ENCODE assay signal across 1 cellular context in the genomic region with DNA sequence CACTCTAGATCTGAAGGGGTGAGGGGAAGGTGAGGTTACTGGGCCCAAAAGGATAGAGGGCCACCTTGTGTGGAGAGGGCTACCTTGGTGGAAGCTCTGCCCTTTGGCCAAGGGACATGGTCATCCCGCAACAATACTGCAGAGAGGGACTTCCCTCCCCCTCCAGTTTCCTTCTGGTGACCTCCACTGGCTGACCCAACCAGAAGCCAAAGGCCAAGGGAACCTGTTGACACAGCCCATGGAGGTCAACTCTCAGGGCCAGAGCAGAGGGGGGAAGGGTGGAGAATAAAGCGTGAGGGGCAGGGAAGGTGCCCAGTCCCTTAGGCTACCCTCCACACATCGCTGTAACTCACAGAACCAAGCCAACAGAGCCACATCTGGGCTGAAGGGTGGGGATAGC.
TF ChIP-seq lines count a peak whose summit lies in the region.

No MANE protein-coding gene starts in this region.

TF ChIP-seq in HepG2, 621 proteins besides CTCF, POLR2A, EP300 and RAD21 (continued from another document and continues in another):
- TF ChIP-seq ZNF687 (CRISPR knock-in tag; IDR thresholded peaks at IDR 0.05): peak; percentile 40; the same call in 1 of the 2 replicates
- TF ChIP-seq ZZZ3 (CRISPR knock-in tag; IDR thresholded peaks at IDR 0.05; ENCODE audit: borderline replicate concordance): no peak
- TF ChIP-seq PRMT3 (CRISPR knock-in tag; IDR thresholded peaks at IDR 0.05; ENCODE audit: borderline replicate concordance, low read depth): no peak
- TF ChIP-seq RBAK (CRISPR knock-in tag; IDR thresholded peaks at IDR 0.05): no peak
- TF ChIP-seq MIXL1 (CRISPR knock-in tag; IDR thresholded peaks at IDR 0.05): 0 out of 2 replicates have a peak, but pooled peaks have one; percentile 33
- TF ChIP-seq, protein P1, sequence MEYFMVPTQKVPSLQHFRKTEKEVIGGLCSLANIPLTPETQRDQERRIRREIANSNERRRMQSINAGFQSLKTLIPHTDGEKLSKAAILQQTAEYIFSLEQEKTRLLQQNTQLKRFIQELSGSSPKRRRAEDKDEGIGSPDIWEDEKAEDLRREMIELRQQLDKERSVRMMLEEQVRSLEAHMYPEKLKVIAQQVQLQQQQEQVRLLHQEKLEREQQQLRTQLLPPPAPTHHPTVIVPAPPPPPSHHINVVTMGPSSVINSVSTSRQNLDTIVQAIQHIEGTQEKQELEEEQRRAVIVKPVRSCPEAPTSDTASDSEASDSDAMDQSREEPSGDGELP (IDR thresholded peaks at IDR 0.05; ENCODE audit: borderline replicate concordance, low read depth): peak; percentile 32; the same call in 1 of the 2 replicates
- no peak for TF ChIP-seq MTF1 (CRISPR knock-in tag; IDR thresholded peaks at IDR 0.05)
- TF ChIP-seq ATF2 (CRISPR knock-in tag; IDR thresholded peaks at IDR 0.05): no peak
- peak; percentile 22; the same call in 1 of the 2 replicates for TF ChIP-seq GABPB1 (CRISPR knock-in tag; IDR thresholded peaks at IDR 0.05)
- no peak for TF ChIP-seq CREB1 (IDR thresholded peaks at IDR 0.05)
- TF ChIP-seq CREB1 (CRISPR knock-in tag; IDR thresholded peaks at IDR 0.05): no peak
- TF ChIP-seq CHD2 (IDR thresholded peaks at IDR 0.05; ENCODE audit: low read depth, low read length): peak; percentile 48; the same call in 1 of the 2 replicates
- TF ChIP-seq, protein P2, sequence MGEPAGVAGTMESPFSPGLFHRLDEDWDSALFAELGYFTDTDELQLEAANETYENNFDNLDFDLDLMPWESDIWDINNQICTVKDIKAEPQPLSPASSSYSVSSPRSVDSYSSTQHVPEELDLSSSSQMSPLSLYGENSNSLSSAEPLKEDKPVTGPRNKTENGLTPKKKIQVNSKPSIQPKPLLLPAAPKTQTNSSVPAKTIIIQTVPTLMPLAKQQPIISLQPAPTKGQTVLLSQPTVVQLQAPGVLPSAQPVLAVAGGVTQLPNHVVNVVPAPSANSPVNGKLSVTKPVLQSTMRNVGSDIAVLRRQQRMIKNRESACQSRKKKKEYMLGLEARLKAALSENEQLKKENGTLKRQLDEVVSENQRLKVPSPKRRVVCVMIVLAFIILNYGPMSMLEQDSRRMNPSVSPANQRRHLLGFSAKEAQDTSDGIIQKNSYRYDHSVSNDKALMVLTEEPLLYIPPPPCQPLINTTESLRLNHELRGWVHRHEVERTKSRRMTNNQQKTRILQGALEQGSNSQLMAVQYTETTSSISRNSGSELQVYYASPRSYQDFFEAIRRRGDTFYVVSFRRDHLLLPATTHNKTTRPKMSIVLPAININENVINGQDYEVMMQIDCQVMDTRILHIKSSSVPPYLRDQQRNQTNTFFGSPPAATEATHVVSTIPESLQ (CRISPR knock-in tag; conservative IDR thresholded peaks at IDR 0.05): no peak
- no peak for TF ChIP-seq ZKSCAN1 (IDR thresholded peaks at IDR 0.05; ENCODE audit: low read length)
- no peak for TF ChIP-seq DR1 (CRISPR knock-in tag; IDR thresholded peaks at IDR 0.05)
- no peak for TF ChIP-seq RFX3 (CRISPR knock-in tag; IDR thresholded peaks at IDR 0.05)
- TF ChIP-seq NCOA1 (CRISPR knock-in tag; IDR thresholded peaks at IDR 0.05): no peak
- no peak for TF ChIP-seq DMAP1 (CRISPR knock-in tag; IDR thresholded peaks at IDR 0.05)
- TF ChIP-seq, protein P3, sequence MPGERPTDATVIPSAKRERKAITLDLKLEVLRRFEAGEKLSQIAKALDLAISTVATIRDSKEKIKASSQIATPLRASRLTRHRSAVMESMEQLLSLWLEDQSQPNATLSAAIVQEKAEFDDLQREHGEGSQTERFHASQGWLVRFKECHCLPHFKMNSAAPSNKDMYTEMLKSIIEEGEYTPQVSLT (CRISPR knock-in tag; IDR thresholded peaks at IDR 0.05; ENCODE audit: borderline replicate concordance, low read depth): no peak
- no peak for TF ChIP-seq IRX3 (CRISPR knock-in tag; IDR thresholded peaks at IDR 0.05; ENCODE audit: borderline replicate concordance, low read depth)
- TF ChIP-seq SNRNP70 (IDR thresholded peaks at IDR 0.05; ENCODE audit: low read depth, low read length): no peak
- TF ChIP-seq, protein P4, sequence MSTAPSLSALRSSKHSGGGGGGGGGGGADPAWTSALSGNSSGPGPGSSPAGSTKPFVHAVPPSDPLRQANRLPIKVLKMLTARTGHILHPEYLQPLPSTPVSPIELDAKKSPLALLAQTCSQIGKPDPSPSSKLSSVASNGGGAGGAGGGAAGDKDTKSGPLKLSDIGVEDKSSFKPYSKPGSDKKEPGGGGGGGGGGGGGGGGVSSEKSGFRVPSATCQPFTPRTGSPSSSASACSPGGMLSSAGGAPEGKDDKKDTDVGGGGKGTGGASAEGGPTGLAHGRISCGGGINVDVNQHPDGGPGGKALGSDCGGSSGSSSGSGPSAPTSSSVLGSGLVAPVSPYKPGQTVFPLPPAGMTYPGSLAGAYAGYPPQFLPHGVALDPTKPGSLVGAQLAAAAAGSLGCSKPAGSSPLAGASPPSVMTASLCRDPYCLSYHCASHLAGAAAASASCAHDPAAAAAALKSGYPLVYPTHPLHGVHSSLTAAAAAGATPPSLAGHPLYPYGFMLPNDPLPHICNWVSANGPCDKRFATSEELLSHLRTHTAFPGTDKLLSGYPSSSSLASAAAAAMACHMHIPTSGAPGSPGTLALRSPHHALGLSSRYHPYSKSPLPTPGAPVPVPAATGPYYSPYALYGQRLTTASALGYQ (CRISPR knock-in tag; IDR thresholded peaks at IDR 0.05): no peak
- TF ChIP-seq SMC3 (IDR thresholded peaks at IDR 0.05; ENCODE audit: low read length): no peak
- TF ChIP-seq, protein P5, sequence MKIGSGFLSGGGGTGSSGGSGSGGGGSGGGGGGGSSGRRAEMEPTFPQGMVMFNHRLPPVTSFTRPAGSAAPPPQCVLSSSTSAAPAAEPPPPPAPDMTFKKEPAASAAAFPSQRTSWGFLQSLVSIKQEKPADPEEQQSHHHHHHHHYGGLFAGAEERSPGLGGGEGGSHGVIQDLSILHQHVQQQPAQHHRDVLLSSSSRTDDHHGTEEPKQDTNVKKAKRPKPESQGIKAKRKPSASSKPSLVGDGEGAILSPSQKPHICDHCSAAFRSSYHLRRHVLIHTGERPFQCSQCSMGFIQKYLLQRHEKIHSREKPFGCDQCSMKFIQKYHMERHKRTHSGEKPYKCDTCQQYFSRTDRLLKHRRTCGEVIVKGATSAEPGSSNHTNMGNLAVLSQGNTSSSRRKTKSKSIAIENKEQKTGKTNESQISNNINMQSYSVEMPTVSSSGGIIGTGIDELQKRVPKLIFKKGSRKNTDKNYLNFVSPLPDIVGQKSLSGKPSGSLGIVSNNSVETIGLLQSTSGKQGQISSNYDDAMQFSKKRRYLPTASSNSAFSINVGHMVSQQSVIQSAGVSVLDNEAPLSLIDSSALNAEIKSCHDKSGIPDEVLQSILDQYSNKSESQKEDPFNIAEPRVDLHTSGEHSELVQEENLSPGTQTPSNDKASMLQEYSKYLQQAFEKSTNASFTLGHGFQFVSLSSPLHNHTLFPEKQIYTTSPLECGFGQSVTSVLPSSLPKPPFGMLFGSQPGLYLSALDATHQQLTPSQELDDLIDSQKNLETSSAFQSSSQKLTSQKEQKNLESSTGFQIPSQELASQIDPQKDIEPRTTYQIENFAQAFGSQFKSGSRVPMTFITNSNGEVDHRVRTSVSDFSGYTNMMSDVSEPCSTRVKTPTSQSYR (CRISPR knock-in tag; IDR thresholded peaks at IDR 0.05; ENCODE audit: borderline replicate concordance): peak; percentile 99
- no peak for TF ChIP-seq ZNF207 (IDR thresholded peaks at IDR 0.05; ENCODE audit: borderline replicate concordance)
- TF ChIP-seq ZNF543 (CRISPR knock-in tag; IDR thresholded peaks at IDR 0.05): no peak
- TF ChIP-seq, protein P6, sequence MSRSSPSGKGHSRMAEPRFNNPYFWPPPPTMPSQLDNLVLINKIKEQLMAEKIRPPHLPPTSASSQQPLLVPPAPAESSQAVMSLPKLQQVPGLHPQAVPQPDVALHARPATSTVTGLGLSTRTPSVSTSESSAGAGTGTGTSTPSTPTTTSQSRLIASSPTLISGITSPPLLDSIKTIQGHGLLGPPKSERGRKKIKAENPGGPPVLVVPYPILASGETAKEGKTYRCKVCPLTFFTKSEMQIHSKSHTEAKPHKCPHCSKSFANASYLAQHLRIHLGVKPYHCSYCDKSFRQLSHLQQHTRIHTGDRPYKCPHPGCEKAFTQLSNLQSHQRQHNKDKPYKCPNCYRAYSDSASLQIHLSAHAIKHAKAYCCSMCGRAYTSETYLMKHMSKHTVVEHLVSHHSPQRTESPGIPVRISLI (CRISPR knock-in tag; IDR thresholded peaks at IDR 0.05; ENCODE audit: borderline replicate concordance): no peak; the same call in 1 of the 2 replicates
- no peak for TF ChIP-seq ZFAT (CRISPR knock-in tag; conservative IDR thresholded peaks at IDR 0.05)
- TF ChIP-seq ZNF121 (CRISPR knock-in tag; IDR thresholded peaks at IDR 0.05): no peak
- TF ChIP-seq ZNF577 (CRISPR knock-in tag; IDR thresholded peaks at IDR 0.05; ENCODE audit: borderline replicate concordance, low read depth): no peak
- TF ChIP-seq, protein P7, sequence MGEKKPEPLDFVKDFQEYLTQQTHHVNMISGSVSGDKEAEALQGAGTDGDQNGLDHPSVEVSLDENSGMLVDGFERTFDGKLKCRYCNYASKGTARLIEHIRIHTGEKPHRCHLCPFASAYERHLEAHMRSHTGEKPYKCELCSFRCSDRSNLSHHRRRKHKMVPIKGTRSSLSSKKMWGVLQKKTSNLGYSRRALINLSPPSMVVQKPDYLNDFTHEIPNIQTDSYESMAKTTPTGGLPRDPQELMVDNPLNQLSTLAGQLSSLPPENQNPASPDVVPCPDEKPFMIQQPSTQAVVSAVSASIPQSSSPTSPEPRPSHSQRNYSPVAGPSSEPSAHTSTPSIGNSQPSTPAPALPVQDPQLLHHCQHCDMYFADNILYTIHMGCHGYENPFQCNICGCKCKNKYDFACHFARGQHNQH (CRISPR knock-in tag; IDR thresholded peaks at IDR 0.05): peak; percentile 58; the same call in 1 of the 2 replicates
- no peak for TF ChIP-seq NPAS2 (CRISPR knock-in tag; IDR thresholded peaks at IDR 0.05; ENCODE audit: borderline replicate concordance)
- no peak for TF ChIP-seq ZBTB42 (CRISPR knock-in tag; IDR thresholded peaks at IDR 0.05)
- TF ChIP-seq, protein P8, sequence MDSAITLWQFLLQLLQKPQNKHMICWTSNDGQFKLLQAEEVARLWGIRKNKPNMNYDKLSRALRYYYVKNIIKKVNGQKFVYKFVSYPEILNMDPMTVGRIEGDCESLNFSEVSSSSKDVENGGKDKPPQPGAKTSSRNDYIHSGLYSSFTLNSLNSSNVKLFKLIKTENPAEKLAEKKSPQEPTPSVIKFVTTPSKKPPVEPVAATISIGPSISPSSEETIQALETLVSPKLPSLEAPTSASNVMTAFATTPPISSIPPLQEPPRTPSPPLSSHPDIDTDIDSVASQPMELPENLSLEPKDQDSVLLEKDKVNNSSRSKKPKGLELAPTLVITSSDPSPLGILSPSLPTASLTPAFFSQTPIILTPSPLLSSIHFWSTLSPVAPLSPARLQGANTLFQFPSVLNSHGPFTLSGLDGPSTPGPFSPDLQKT (CRISPR knock-in tag; IDR thresholded peaks at IDR 0.05; ENCODE audit: borderline replicate concordance): no peak
- no peak for TF ChIP-seq ZNF83 (CRISPR knock-in tag; IDR thresholded peaks at IDR 0.05; ENCODE audit: borderline replicate concordance)
- TF ChIP-seq RAD51 (IDR thresholded peaks at IDR 0.05; ENCODE audit: borderline replicate concordance): no peak
- peak; percentile 51; the same call in 1 of the 2 replicates for TF ChIP-seq ZBTB7A (CRISPR knock-in tag; IDR thresholded peaks at IDR 0.05)
- no peak for TF ChIP-seq ZNF280D (CRISPR knock-in tag; IDR thresholded peaks at IDR 0.05)
